ENCODE assay signal across 8 cellular contexts in the genomic region with DNA sequence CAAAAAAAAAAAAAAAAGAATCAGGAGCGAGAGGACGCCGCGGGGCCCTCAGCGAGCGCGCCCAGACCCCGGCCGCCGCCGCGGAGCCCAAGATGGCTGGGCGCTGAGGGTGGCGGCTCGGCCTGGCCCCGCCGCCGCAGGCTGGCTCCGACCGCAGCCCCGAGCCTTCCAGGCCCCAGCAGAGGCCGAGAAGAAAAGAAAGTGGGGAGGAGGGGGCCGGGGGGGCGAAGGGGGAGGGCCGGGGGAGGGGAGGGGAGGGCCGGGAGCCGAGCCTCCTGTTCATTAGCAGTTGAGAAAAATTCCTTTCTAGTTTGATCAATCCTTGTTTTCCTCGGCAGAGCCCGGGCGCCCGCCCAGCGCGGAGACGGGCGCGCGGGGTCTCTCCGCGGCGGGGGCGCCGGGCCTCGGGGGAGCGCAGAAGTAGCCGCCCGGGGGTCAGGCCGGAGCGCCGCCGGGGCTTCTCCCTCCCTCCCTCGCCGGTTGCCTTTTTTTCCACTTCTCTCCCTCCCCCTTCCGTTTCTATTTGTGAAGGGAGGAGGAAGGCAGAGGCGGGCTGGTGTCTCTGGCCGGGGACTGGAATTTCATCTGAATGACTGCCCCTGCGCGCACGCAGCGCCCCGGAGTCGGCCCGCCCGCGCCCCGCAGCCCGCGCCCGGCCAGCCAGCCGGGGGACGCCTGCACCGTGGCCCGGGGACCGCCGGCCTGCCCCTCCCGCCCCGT. TPM values are rescaled to one million over a fixed set of nuclear protein-coding genes. Genes with fewer than 3 reads are reported as not detected.
DNase-seq lines count a peak whose midpoint lies in the region; ATAC-seq lines count a peak whose summit lies in the region.

No MANE protein-coding gene starts in this region.

- H3K27ac Mint-ChIP-seq in IgD-negative memory B cell: peak overlapping the region in 2 of 3 donors; percentile 91 to 95

- H3K9me3 Mint-ChIP-seq in IgD-negative memory B cell: no peaks in the 10 kb centered on the region

- peak; percentile 83 for DNase-seq in EH (ENCODE audit: low read depth)
- peak; percentile 80 to 83 for DNase-seq in SJSA1 (ENCODE audit: low read depth in 1 of 2, low spot score in 2 of 2)
- DNase-seq in anterior cingulate cortex (lab: John Stamatoyannopoulos, UW): peak in 53 of 58 donors; percentile 24 to 91 (median 72)
- peak; percentile 82 for DNase-seq in left ventricle myocardium superior
- peak; percentile 21 to 53 for DNase-seq in trophoblast cell
- no peak for DNase-seq in 8988T

- H3K27me3 Mint-ChIP-seq in IgD-negative memory B cell: peaks cover 2% of the 10 kb centered on the region

- peak; percentile 16 for ATAC-seq in left ventricle myocardium superior
- ATAC-seq in GM18502 (IDR thresholded peaks at IDR 0.05; ENCODE audit: poor library complexity, unreplicated experiment): no peak

- H3K4ac ChIP-seq in trophoblast cell (ENCODE audit: low read depth, low read length): peak overlapping the region; percentile 74

- H4K91ac ChIP-seq in trophoblast cell (ENCODE audit: low read depth, low read length): peak overlapping the region; percentile 95

- H3K9me3 ChIP-seq in SJSA1 (replicated peaks): no peaks in the 10 kb centered on the region
- H3K9me3 ChIP-seq in trophoblast cell (ENCODE audit: insufficient read depth, low read depth, low read length): no peaks in the 10 kb centered on the region

- H3K4me1 Mint-ChIP-seq in IgD-negative memory B cell: peaks cover 18 to 28% (median 22%) of the 10 kb centered on the region in 3 donors

- H3K79me1 ChIP-seq in trophoblast cell (ENCODE audit: low read length): peaks cover 25% of the 10 kb centered on the region

- H3K36me3 Mint-ChIP-seq in IgD-negative memory B cell: peaks cover 2% of the 10 kb centered on the region

- H3K4me2 ChIP-seq in trophoblast cell (ENCODE audit: low read length): peak overlapping the region; percentile 92

- peaks cover 42% of the 10 kb centered on the region for H3K4me1 ChIP-seq in SJSA1 (replicated peaks)
- H3K4me1 ChIP-seq in trophoblast cell (ENCODE audit: control insufficient read depth in 1 of 2, insufficient read depth in 2 of 2, low read length in 2 of 2): peaks cover 10 to 31% of the 10 kb centered on the region in 2 experiments

- no peak overlapping the region for H3K23ac ChIP-seq in trophoblast cell (ENCODE audit: low read length)

- H3K9ac ChIP-seq in trophoblast cell (ENCODE audit: low read length): peak overlapping the region; percentile 89

- peaks cover 31% of the 10 kb centered on the region for H3K79me2 ChIP-seq in trophoblast cell (ENCODE audit: control insufficient read depth, insufficient read depth, low read length, poor library complexity)

- H3K4me3 Mint-ChIP-seq in IgD-negative memory B cell: peak overlapping the region; percentile 90 to 98 (median 92)

- peak overlapping the region; percentile 70 for H4K8ac ChIP-seq in trophoblast cell (ENCODE audit: low read depth, low read length)

- H4K12ac ChIP-seq in trophoblast cell (ENCODE audit: low read depth, low read length): no peak overlapping the region

- H2AK5ac ChIP-seq in trophoblast cell (ENCODE audit: low read length): no peak overlapping the region

- intact Hi-C loops in left ventricle myocardium superior (cut with micrococcal nuclease): no loop called here

- H3K4me3 ChIP-seq in SJSA1: peak overlapping the region; percentile 93
- H3K4me3 ChIP-seq in trophoblast cell (ENCODE audit: low read depth, low read length): peak overlapping the region; percentile 92

- H3K27ac ChIP-seq in SJSA1 (peak overlapping the region; percentile 88), trophoblast cell (ENCODE audit: low read depth, low read length) (peak overlapping the region; percentile 99)

- H3K36me3 ChIP-seq in SJSA1: peaks cover 44% of the 10 kb centered on the region
- H3K36me3 ChIP-seq in trophoblast cell (ENCODE audit: control insufficient read depth in 1 of 2, insufficient read depth in 2 of 2, low read length in 2 of 2): peaks cover 9 to 12% of the 10 kb centered on the region in 2 experiments

- H2BK5ac ChIP-seq in trophoblast cell (ENCODE audit: low read depth, low read length, poor library complexity): peak overlapping the region; percentile 94

- H3K27me3 ChIP-seq in SJSA1 (replicated peaks) (no peaks in the 10 kb centered on the region), trophoblast cell (ENCODE audit: insufficient read depth, low read length) (no peaks in the 10 kb centered on the region)

- H3K14ac ChIP-seq in trophoblast cell (ENCODE audit: low read length): peak overlapping the region; percentile 96

- H2BK12ac ChIP-seq in trophoblast cell (ENCODE audit: low read length): no peak overlapping the region

- H3K18ac ChIP-seq in trophoblast cell (ENCODE audit: low read length): peak overlapping the region; percentile 93

- no CpG with 5 or more reads among the region's 76 CpGs for WGBS in trophoblast cell (ENCODE audit: extremely low coverage, insufficient coverage, insufficient read length)

- H2AFZ ChIP-seq in trophoblast cell (ENCODE audit: insufficient read depth, low read length, poor library complexity): peak overlapping the region; percentile 40

- H2BK120ac ChIP-seq in trophoblast cell (ENCODE audit: insufficient read depth, low read length, poor library complexity): peak overlapping the region; percentile 18

RNA-seq across cellular contexts. Expression of a gene that starts 0.8 kb away (rescaled TPM):
- polyA plus RNA-seq in IgD-negative memory B cell: 71.5 TPM
- total RNA-seq in SJSA1 (2014; rRNA removed; shearing (Covaris generic)): 77.2 and 93.3 TPM in 2 replicates
- 117 TPM for total RNA-seq in left ventricle myocardium superior
- polyA plus RNA-seq in trophoblast cell (2013): 36.7 and 37.2 TPM in 2 replicates
